ENCODE assay signal across 11 cellular contexts in the genomic region with DNA sequence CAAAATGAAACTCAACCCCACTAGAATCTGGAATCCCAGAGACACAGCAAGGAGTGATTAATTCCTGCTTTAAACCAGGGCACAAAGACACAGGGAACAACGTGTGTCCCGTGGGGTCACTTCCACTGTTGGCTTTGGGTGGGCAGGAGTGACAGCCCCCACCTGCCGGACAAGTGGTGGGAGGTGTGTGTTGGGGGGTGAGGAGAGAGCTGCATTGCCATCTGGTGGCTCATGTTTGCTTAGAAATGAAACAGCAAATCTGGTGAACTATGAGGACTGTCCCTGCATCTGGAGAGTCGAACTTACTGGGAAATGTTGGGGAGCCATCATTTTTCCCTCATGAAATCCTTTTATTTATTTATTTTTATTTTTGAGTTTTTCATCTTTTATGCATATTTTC.
DNase-seq lines count a peak whose midpoint lies in the region; ATAC-seq, FAIRE-seq and TF ChIP-seq lines count a peak whose summit lies in the region.
"Had no signal": no experiment of that assay in that cellular context is flagged by ENCODE, and none has a peak within 500 bp of the region (broad histone marks: within the 10 kb centered on the region; RNA-seq: fewer than 3 reads in every experiment).

No MANE protein-coding gene starts in this region.

- no peak for ATAC-seq in Right ventricle myocardium superior (ENCODE audit: poor library complexity)
- ATAC-seq in HG02885 (IDR thresholded peaks at IDR 0.05; ENCODE audit: poor library complexity, unreplicated experiment), result no peak

- H3K36me3 ChIP-seq in left ventricle myocardium inferior (no peaks in the 10 kb centered on the region), prostate gland (no peaks in the 10 kb centered on the region)

- no peak for FAIRE-seq in urothelium cell line (lab: Jason Lieb, UNC)

- intact Hi-C loops in left ventricle myocardium inferior (cut with micrococcal nuclease), result no loop called here
- intact Hi-C loops in Right ventricle myocardium superior (cut with DNase I), result no loop called here
- intact Hi-C loops in prostate gland (cut with DNase I), result no loop called here

- TF ChIP-seq CTCF in left ventricle myocardium inferior (IDR thresholded peaks at IDR 0.05; ENCODE audit: borderline replicate concordance) (peak; percentile 36), fibroblast of villous mesenchyme (IDR thresholded peaks at IDR 0.05; ENCODE audit: insufficient read depth, low read depth, low read length) (peak; percentile 42), prostate gland (IDR thresholded peaks at IDR 0.05) (no peak)

- H3K27me3 ChIP-seq in left ventricle myocardium inferior (ENCODE audit: low read depth) (no peaks in the 10 kb centered on the region), prostate gland (replicated peaks; ENCODE audit: insufficient read depth) (no peaks in the 10 kb centered on the region)

- H3K9me3 ChIP-seq in left ventricle myocardium inferior (replicated peaks) (no peaks in the 10 kb centered on the region), prostate gland (no peaks in the 10 kb centered on the region)

- no peaks in the 10 kb centered on the region for H3K4me1 ChIP-seq in left ventricle myocardium inferior
- no peaks in the 10 kb centered on the region for H3K4me1 ChIP-seq in prostate gland (replicated peaks)

- TF ChIP-seq POLR2A in prostate gland (IDR thresholded peaks at IDR 0.05), result no peak

- DNase-seq in left ventricle myocardium inferior (no peak), Right ventricle myocardium superior (no peak), RPMI7951 (ENCODE audit: low read depth) (peak; percentile 22), fibroblast of villous mesenchyme (ENCODE audit: low read depth) (peak; percentile 8), urothelium cell line (ENCODE audit: low spot score) (peak; percentile 33), prostate gland (ENCODE audit: low spot score) (no peak), AML-193 (lab: John Stamatoyannopoulos, UW) (no peak)
- DNase-seq: activated naive CD4-positive, alpha-beta T cell; DMS153; stimulated activated naive B cell treated with anti-CD40 and anti-IgM and Interleukin-4, amounts not matched to agents 10 μg/mL and 1 μg/mL and 100 μg/mL, for 72 hours had no signal

- 17% methylated on average over 4 of the region's 4 CpGs for WGBS in prostate gland

- no peak overlapping the region for H3K4me3 ChIP-seq in left ventricle myocardium inferior
- no peak overlapping the region for H3K4me3 ChIP-seq in fibroblast of villous mesenchyme (ENCODE audit: low read depth, low read length)
- H3K4me3 ChIP-seq in prostate gland, result no peak overlapping the region

- H3K27ac ChIP-seq in left ventricle myocardium inferior (replicated peaks) (no peak overlapping the region), prostate gland (no peak overlapping the region)

Comparison
In these comparisons a context has a peak if more than half of its experiments do, and no peak if none do; other contexts are left out.
1. DNase-seq: peak in RPMI7951 (single experiment), fibroblast of villous mesenchyme (single experiment) and urothelium cell line (single experiment); none in left ventricle myocardium inferior (single experiment), Right ventricle myocardium superior (single experiment), prostate gland (single experiment) and AML-193 (0 of 2).
2. CTCF ChIP-seq: peak in left ventricle myocardium inferior (single experiment) and fibroblast of villous mesenchyme (single experiment); none in prostate gland (0 of 4).